Comparison of ENCODE assay signal across 1 cellular context in genomic region chr15:32733276-32733675, GRCh38.
TF ChIP-seq lines count a peak whose summit lies in the region.

No MANE protein-coding gene starts in this region.

TF ChIP-seq in endothelial cell of umbilical vein, 7 proteins besides CTCF, POLR2A, EP300 and RAD21 (continued from another document):
- no peak for TF ChIP-seq EZH2 (IDR thresholded peaks at IDR 0.05; ENCODE audit: borderline replicate concordance, low read depth, low read length, severe bottlenecking)
- TF ChIP-seq FOS (IDR thresholded peaks at IDR 0.05; ENCODE audit: borderline replicate concordance, insufficient read depth, low read length), result no peak
- no peak for TF ChIP-seq MAX (IDR thresholded peaks at IDR 0.05; ENCODE audit: insufficient read depth, insufficient read length)
- no peak for TF ChIP-seq MYC (IDR thresholded peaks at IDR 0.05; ENCODE audit: low read depth, low read length)
- no peak for TF ChIP-seq JUN (IDR thresholded peaks at IDR 0.05; ENCODE audit: borderline replicate concordance, insufficient read depth, insufficient read length, low read depth)
